In genomic region chr5:122151640-122152039, GRCh38 we compare ENCODE assay signal across 16 cellular contexts. TPM values are rescaled to one million over a fixed set of nuclear protein-coding genes. Genes with fewer than 3 reads are reported as not detected.
DNase-seq lines count a peak whose midpoint lies in the region; ATAC-seq and TF ChIP-seq lines count a peak whose summit lies in the region.
"Had no signal": no experiment of that assay in that cellular context is flagged by ENCODE, and none has a peak within 500 bp of the region (broad histone marks: within the 10 kb centered on the region; RNA-seq: fewer than 3 reads in every experiment).

No MANE protein-coding gene starts in this region.

- no peak for ATAC-seq in GM18867 (IDR thresholded peaks at IDR 0.05; ENCODE audit: unreplicated experiment)
- ATAC-seq in GM21447 (IDR thresholded peaks at IDR 0.05; ENCODE audit: unreplicated experiment) = no peak

- no peaks in the 10 kb centered on the region for H3K9me3 ChIP-seq in SJSA1 (replicated peaks)

- peak; percentile 82 for DNase-seq in EL
- DNase-seq in SJSA1 (ENCODE audit: low read depth in 1 of 2, low spot score in 2 of 2) = peak; percentile 61 to 64
- peak; percentile 71 for DNase-seq in fibroblast of mammary gland (ENCODE audit: low read depth)
- DNase-seq in nucleus accumbens (lab: John Stamatoyannopoulos, UW) = no peak
- no peak for DNase-seq in AG08396 (ENCODE audit: low spot score)
- DNase-seq: aorta, DMS79, KG1, NCI-H2029, NCI-H748 treated with DMSO at 0.1 percent for 48 hours, occipital lobe, SHP77 treated with DMSO at 0.1 percent for 48 hours had no signal

- H3K27ac ChIP-seq in SJSA1 (peak overlapping the region; percentile 42; the same call in 1 of the 2 replicates), rectal smooth muscle tissue (ENCODE audit: low read depth, low read length) (peak overlapping the region; percentile 23)

- no peaks in the 10 kb centered on the region for H3K27me3 ChIP-seq in SJSA1 (replicated peaks)
- H3K27me3 ChIP-seq in rectal smooth muscle tissue (ENCODE audit: control insufficient read depth, insufficient read depth, low read length) = no peaks in the 10 kb centered on the region

- no peak for TF ChIP-seq CTCF in fibroblast of mammary gland (conservative IDR thresholded peaks at IDR 0.05; ENCODE audit: control insufficient read depth, insufficient read depth, low read depth, low read length)

- no peak overlapping the region for H3K9ac ChIP-seq in rectal smooth muscle tissue (ENCODE audit: low read length)

- peaks cover 54% of the 10 kb centered on the region for H3K4me1 ChIP-seq in SJSA1 (replicated peaks)
- peaks cover 15% of the 10 kb centered on the region for H3K4me1 ChIP-seq in rectal smooth muscle tissue (ENCODE audit: control insufficient read depth, insufficient read depth, low read length)

- H3K36me3 ChIP-seq in SJSA1 (no peaks in the 10 kb centered on the region), rectal smooth muscle tissue (ENCODE audit: control insufficient read depth, insufficient read depth, low read length) (no peaks in the 10 kb centered on the region)

- no peak overlapping the region for H3K4me3 ChIP-seq in SJSA1
- H3K4me3 ChIP-seq in fibroblast of mammary gland (ENCODE audit: control insufficient read depth, low read depth, low read length) = no peak overlapping the region
- H3K4me3 ChIP-seq in rectal smooth muscle tissue (ENCODE audit: low read length) = no peak overlapping the region

RNA-seq across cellular contexts. Expression of gene ZNF474, which starts 22.3 kb away (rescaled TPM):
- total RNA-seq in SJSA1 (2014; rRNA removed; shearing (Covaris generic)) = 0.44 TPM in 1 of 2 replicates, not detected in the other
- total RNA-seq: B cell had no signal

Comparison
In these comparisons a context has a peak if more than half of its experiments do, and no peak if none do; other contexts are left out.
1. DNase-seq: peak in EL (single experiment), SJSA1 (2 of 2) and fibroblast of mammary gland (single experiment); none in nucleus accumbens (0 of 56) and AG08396 (single experiment).